18 cellular contexts compared by ENCODE assay signal in genomic region chr7:50359258-50359994, GRCh38. TPM values are rescaled to one million over a fixed set of nuclear protein-coding genes. Genes with fewer than 3 reads are reported as not detected.
A peak's percentile ranks its signal among the peaks of the same experiment; 100 is the strongest.
DNase-seq lines count a peak whose midpoint lies in the region; ATAC-seq, FAIRE-seq and TF ChIP-seq lines count a peak whose summit lies in the region.
"Had no signal": no experiment of that assay in that cellular context is flagged by ENCODE, and none has a peak within 500 bp of the region (broad histone marks: within the 10 kb centered on the region; RNA-seq: fewer than 3 reads in every experiment).

No MANE protein-coding gene starts in this region.

- peak overlapping the region; percentile 96 for H3K27ac Mint-ChIP-seq in activated CD4-positive, alpha-beta T cell treated with anti-CD3 and anti-CD28 coated beads, Interleukin-2, amount 10 ng/mL, durations not matched to agents 7 days and 5 days
- peak overlapping the region; percentile 97 for H3K27ac Mint-ChIP-seq in activated CD4-positive, alpha-beta memory T cell treated with anti-CD3 and anti-CD28 coated beads for 36 hours
- peak overlapping the region; percentile 90 for H3K27ac Mint-ChIP-seq in stimulated activated naive B cell treated with anti-CD40 and anti-IgM and Interleukin-4, amounts not matched to agents 10 μg/mL and 1 μg/mL and 100 μg/mL, for 72 hours

- no peak for TF ChIP-seq EP300 in H1 (IDR thresholded peaks at IDR 0.05; ENCODE audit: borderline replicate concordance in 1 of 2, low read depth in 2 of 2, low read length in 2 of 2)

- H3K36me3 ChIP-seq in H1 (ENCODE audit: control insufficient read depth in 2 of 4, insufficient read depth in 4 of 4, low read length in 3 of 4) (no peaks in the 10 kb centered on the region), left lung (no peaks in the 10 kb centered on the region)
- H3K36me3 ChIP-seq: sigmoid colon had no signal

- no peak overlapping the region for H2BK15ac ChIP-seq in H1 (ENCODE audit: low read length)

- H3K9me3 Mint-ChIP-seq in activated CD4-positive, alpha-beta T cell treated with anti-CD3 and anti-CD28 coated beads, Interleukin-2, amount 10 ng/mL, durations not matched to agents 7 days and 5 days: no peaks in the 10 kb centered on the region
- H3K9me3 Mint-ChIP-seq in activated CD4-positive, alpha-beta memory T cell treated with anti-CD3 and anti-CD28 coated beads for 36 hours: no peaks in the 10 kb centered on the region
- H3K9me3 Mint-ChIP-seq in stimulated activated naive B cell treated with anti-CD40 and anti-IgM and Interleukin-4, amounts not matched to agents 10 μg/mL and 1 μg/mL and 100 μg/mL, for 72 hours: peaks cover 0 to 4% of the 10 kb centered on the region in 2 donors

- no peak overlapping the region for H3K14ac ChIP-seq in H1 (ENCODE audit: insufficient read length)

- ATAC-seq in stimulated activated naive B cell treated with anti-CD40 and anti-IgM and Interleukin-4, amounts not matched to agents 10 μg/mL and 1 μg/mL and 100 μg/mL, for 72 hours (replicated peaks): no peak
- ATAC-seq in HG03571 (IDR thresholded peaks at IDR 0.05; ENCODE audit: unreplicated experiment) (no peak), left lung (no peak)

- H2BK12ac ChIP-seq in H1 (ENCODE audit: low read depth, low read length): no peak overlapping the region

- H3K18ac ChIP-seq in H1 (ENCODE audit: extremely low read depth, low read length): peak overlapping the region; percentile 13; the same call in 1 of the 2 replicates

- no peak overlapping the region for H3K4ac ChIP-seq in H1 (replicated peaks; ENCODE audit: insufficient read length, low read depth, low read length)

- WGBS in H1 (ENCODE audit: extremely low coverage in 1 of 2, insufficient coverage in 1 of 2, insufficient read length in 1 of 2, insufficient replicate concordance in 2 of 2, low coverage in 1 of 2, low lambda C conversion rate in 2 of 2, missing lambda C conversion rate in 1 of 2), 2 experiments: 92% methylated on average over 9 of the region's 9 CpGs; no CpG with 5 or more reads in 1 of the 2 experiments

- intact Hi-C loops in activated CD4-positive, alpha-beta memory T cell treated with anti-CD3 and anti-CD28 coated beads for 36 hours (cut with micrococcal nuclease): no loop called here
- intact Hi-C loops in left lung (cut with DNase I): no loop called here

- peak overlapping the region; percentile 64 for H3K4me3 Mint-ChIP-seq in activated CD4-positive, alpha-beta T cell treated with anti-CD3 and anti-CD28 coated beads, Interleukin-2, amount 10 ng/mL, durations not matched to agents 7 days and 5 days
- peak overlapping the region; percentile 61 for H3K4me3 Mint-ChIP-seq in activated CD4-positive, alpha-beta memory T cell treated with anti-CD3 and anti-CD28 coated beads for 36 hours
- H3K4me3 Mint-ChIP-seq in stimulated activated naive B cell treated with anti-CD40 and anti-IgM and Interleukin-4, amounts not matched to agents 10 μg/mL and 1 μg/mL and 100 μg/mL, for 72 hours: no peak overlapping the region

- H2BK5ac ChIP-seq in H1 (ENCODE audit: low read depth, low read length): no peak overlapping the region

- no peak overlapping the region for H2BK120ac ChIP-seq in H1 (replicated peaks; ENCODE audit: low read depth, low read length)

- H3K4me2 ChIP-seq in H1 (ENCODE audit: insufficient read depth in 1 of 2, low read depth in 2 of 2, low read length in 2 of 2): no peak overlapping the region

- no peak overlapping the region for H3K27ac ChIP-seq in H1 (ENCODE audit: low read depth, low read length)
- H3K27ac ChIP-seq in left lung: peak overlapping the region in 1 of 2 donors; percentile 90
- H3K27ac ChIP-seq: RWPE1, sigmoid colon had no signal

- H3K9ac ChIP-seq in H1 (replicated peaks in 1 of 4; ENCODE audit: extremely low read depth in 1 of 4, low read depth in 3 of 4, low read length in 3 of 4): no peak overlapping the region

- no peaks in the 10 kb centered on the region for H3K79me2 ChIP-seq in H1 (ENCODE audit: control insufficient read depth in 1 of 2, insufficient read depth in 2 of 2, low read length in 2 of 2)

- no peaks in the 10 kb centered on the region for H3K79me1 ChIP-seq in H1 (ENCODE audit: low read depth, low read length)

- H4K5ac ChIP-seq in H1 (ENCODE audit: insufficient read length, low read depth, low read length): no peak overlapping the region

- POLR2A ChIA-PET in activated CD4-positive, alpha-beta T cell treated with anti-CD3 and anti-CD28 coated beads, Interleukin-2, amount 10 ng/mL, durations not matched to agents 7 days and 5 days (lab: Charles Lee): interaction anchor here (0.7 to 2.0 kb wide), 3 partner anchors 18 to 131 kb away, joined by 4 to 5 read pairs (median 4); no protein-coding TSS in a partner anchor
- POLR2A ChIA-PET in activated CD4-positive, alpha-beta memory T cell treated with anti-CD3 and anti-CD28 coated beads for 36 hours (lab: Charles Lee): interaction anchor here (0.9 to 25.0 kb wide), 9 partner anchors 9 to 153 kb away, joined by 3 to 487 read pairs (median 8); no protein-coding TSS in a partner anchor
- POLR2A ChIA-PET in H1 (lab: Charles Lee; ENCODE audit: partially characterized antibody): no interaction called here

- H3K56ac ChIP-seq in H1 (replicated peaks; ENCODE audit: insufficient read length, low read depth, low read length): no peak overlapping the region

- H4K91ac ChIP-seq in H1 (replicated peaks; ENCODE audit: insufficient read length, low read length): no peak overlapping the region

- H4K8ac ChIP-seq in H1 (ENCODE audit: extremely low read depth, insufficient read depth, low read length): no peak overlapping the region

- H2AK5ac ChIP-seq in H1 (ENCODE audit: low read depth, low read length): peak overlapping the region; percentile 48; the same call in 1 of the 2 replicates

- no peak for TF ChIP-seq POLR2A in H1 (IDR thresholded peaks at IDR 0.05; ENCODE audit: control extremely low read depth in 1 of 2, low read depth in 2 of 2, low read length in 2 of 2)

- H3K4me1 ChIP-seq in H1 (replicated peaks in 1 of 4; ENCODE audit: control insufficient read depth in 3 of 4, insufficient read depth in 4 of 4, low read length in 3 of 4): no peaks in the 10 kb centered on the region
- H3K4me1 ChIP-seq in left lung: peaks cover 0 to 75% of the 10 kb centered on the region in 2 donors
- H3K4me1 ChIP-seq: sigmoid colon had no signal

- DNase-seq in activated CD4-positive, alpha-beta T cell treated with anti-CD3 and anti-CD28 coated beads, Interleukin-2, amount 10 ng/mL, durations not matched to agents 7 days and 5 days: no peak
- no peak for DNase-seq in activated CD4-positive, alpha-beta T cell treated with anti-CD3 and anti-CD28 coated beads, Interleukin-2, amount 50 U/mL, for 1 hour
- DNase-seq in activated CD4-positive, alpha-beta memory T cell treated with anti-CD3 and anti-CD28 coated beads for 36 hours: no peak
- DNase-seq in H1 (ENCODE audit: low read depth in 1 of 2, low spot score in 2 of 2): no peak
- no peak for DNase-seq in stimulated activated naive B cell treated with anti-CD40 and anti-IgM and Interleukin-4, amounts not matched to agents 10 μg/mL and 1 μg/mL and 100 μg/mL, for 72 hours
- no peak for DNase-seq in effector CD4-positive, alpha-beta T cell
- DNase-seq in left lung: no peak
- DNase-seq: amygdala, cortex of kidney, DMS 273 treated with DMSO at 0.1 percent for 48 hours, H7, left ventricle myocardium superior, NCI-H2029, NCI-H748 treated with DMSO at 0.1 percent for 48 hours, nucleus accumbens, sigmoid colon had no signal

- TF ChIP-seq RAD21 in H1 (IDR thresholded peaks at IDR 0.05 in 1 of 2, conservative IDR thresholded peaks at IDR 0.05 in 1 of 2; ENCODE audit: low read depth in 2 of 2, low read length in 2 of 2): no peak

- peaks cover 90% of the 10 kb centered on the region for H3K36me3 Mint-ChIP-seq in activated CD4-positive, alpha-beta T cell treated with anti-CD3 and anti-CD28 coated beads, Interleukin-2, amount 10 ng/mL, durations not matched to agents 7 days and 5 days (ENCODE audit: low read depth)
- H3K36me3 Mint-ChIP-seq in activated CD4-positive, alpha-beta memory T cell treated with anti-CD3 and anti-CD28 coated beads for 36 hours: peaks cover 83% of the 10 kb centered on the region
- peaks cover 68 to 93% of the 10 kb centered on the region in 2 donors for H3K36me3 Mint-ChIP-seq in stimulated activated naive B cell treated with anti-CD40 and anti-IgM and Interleukin-4, amounts not matched to agents 10 μg/mL and 1 μg/mL and 100 μg/mL, for 72 hours

- no peak overlapping the region for H2BK20ac ChIP-seq in H1 (ENCODE audit: low read length)

- peaks cover 96% of the 10 kb centered on the region for H3K4me1 Mint-ChIP-seq in activated CD4-positive, alpha-beta T cell treated with anti-CD3 and anti-CD28 coated beads, Interleukin-2, amount 10 ng/mL, durations not matched to agents 7 days and 5 days
- H3K4me1 Mint-ChIP-seq in activated CD4-positive, alpha-beta memory T cell treated with anti-CD3 and anti-CD28 coated beads for 36 hours (ENCODE audit: low read depth): peaks cover 98% of the 10 kb centered on the region
- peaks cover 66 to 97% of the 10 kb centered on the region in 2 donors for H3K4me1 Mint-ChIP-seq in stimulated activated naive B cell treated with anti-CD40 and anti-IgM and Interleukin-4, amounts not matched to agents 10 μg/mL and 1 μg/mL and 100 μg/mL, for 72 hours

- H3K9me3 ChIP-seq in H1 (ENCODE audit: insufficient read depth in 2 of 2, low read depth in 1 of 2, low read length in 1 of 2) (no peaks in the 10 kb centered on the region), left lung (no peaks in the 10 kb centered on the region)
- H3K9me3 ChIP-seq: sigmoid colon had no signal

- TF ChIP-seq CTCF in H1 (IDR thresholded peaks at IDR 0.05; ENCODE audit: control extremely low read depth in 1 of 3, insufficient read depth in 1 of 3, low read depth in 1 of 3, low read length in 3 of 3) (no peak), left lung (IDR thresholded peaks at IDR 0.05) (no peak)

- FAIRE-seq in H1 (lab: Jason Lieb, UNC): no peak

- H3K27me3 ChIP-seq in H1 (replicated peaks in 1 of 4; ENCODE audit: control insufficient read depth in 3 of 4, extremely low read depth in 1 of 4, insufficient read depth in 3 of 4, low read length in 3 of 4): no peaks in the 10 kb centered on the region
- no peaks in the 10 kb centered on the region for H3K27me3 ChIP-seq in left lung

- H3K23ac ChIP-seq in H1 (ENCODE audit: insufficient read length): no peak overlapping the region

- no peaks in the 10 kb centered on the region for H3K27me3 Mint-ChIP-seq in activated CD4-positive, alpha-beta T cell treated with anti-CD3 and anti-CD28 coated beads, Interleukin-2, amount 10 ng/mL, durations not matched to agents 7 days and 5 days
- H3K27me3 Mint-ChIP-seq in activated CD4-positive, alpha-beta memory T cell treated with anti-CD3 and anti-CD28 coated beads for 36 hours: no peaks in the 10 kb centered on the region
- H3K27me3 Mint-ChIP-seq in stimulated activated naive B cell treated with anti-CD40 and anti-IgM and Interleukin-4, amounts not matched to agents 10 μg/mL and 1 μg/mL and 100 μg/mL, for 72 hours: no peaks in the 10 kb centered on the region

- no peaks in the 10 kb centered on the region for H4K20me1 ChIP-seq in H1 (replicated peaks in 1 of 2; ENCODE audit: control insufficient read depth in 1 of 2, insufficient read depth in 2 of 2, low read length in 2 of 2)

- CTCF ChIA-PET in activated CD4-positive, alpha-beta T cell treated with anti-CD3 and anti-CD28 coated beads, Interleukin-2, amount 10 ng/mL, durations not matched to agents 7 days and 5 days (lab: Charles Lee): interaction anchor here (0.6 to 11.9 kb wide), 12 partner anchors 9 to 156 kb away, joined by 3 to 106 read pairs (median 4); no protein-coding TSS in a partner anchor
- CTCF ChIA-PET in activated CD4-positive, alpha-beta memory T cell treated with anti-CD3 and anti-CD28 coated beads for 36 hours (lab: Charles Lee): interaction anchor here (0.5 to 14.5 kb wide), 7 partner anchors 9 to 267 kb away, joined by 3 to 167 read pairs (median 7); no protein-coding TSS in a partner anchor
- CTCF ChIA-PET in H1 (lab: Charles Lee; ENCODE audit: partially characterized antibody): interaction anchor here (0.6 to 4.0 kb wide), 7 partner anchors 8 to 837 kb away, joined by 3 to 25 read pairs (median 4); no protein-coding TSS in a partner anchor

- H3K23me2 ChIP-seq in H1 (ENCODE audit: low read depth, low read length): no peaks in the 10 kb centered on the region

- H3K4me3 ChIP-seq in H1 (ENCODE audit: extremely low read depth in 1 of 4, insufficient read depth in 2 of 4, low read depth in 3 of 4, low read length in 4 of 4) (no peak overlapping the region), left lung (no peak overlapping the region)
- H3K4me3 ChIP-seq: sigmoid colon had no signal

- H2AFZ ChIP-seq in H1 (ENCODE audit: low read length): no peak overlapping the region

RNA-seq across cellular contexts. Expression of gene IKZF1, which starts 54.9 kb away (rescaled TPM):
- total RNA-seq in activated CD4-positive, alpha-beta T cell treated with anti-CD3 and anti-CD28 coated beads, Interleukin-2, amount 10 ng/mL, durations not matched to agents 7 days and 5 days: 100 to 1,000 TPM; 379 to 406 TPM
- total RNA-seq in activated CD4-positive, alpha-beta memory T cell treated with anti-CD3 and anti-CD28 coated beads for 36 hours: 100 to 1,000 TPM; 207 to 216 TPM
- 0.71 and 0.74 TPM in 2 replicates for total RNA-seq in H1 (2021; fragmentation: NEBNext Ultra II Directional; extraction: Animal tissue kit (Norgen Biotek cat#: 25700))
- polyA plus RNA-seq in H1 (2011; rRNA removed): 1.3 and 1.5 TPM in 2 replicates
- 0.81 TPM for polyA plus RNA-seq in H1 (2011; cell fraction: cytosol; rRNA removed)
- 1.4 TPM for polyA plus RNA-seq in H1 (2011; cell fraction: nucleus; rRNA removed)
- 0.75 to 1.2 TPM (median 1.0 TPM) in 4 replicates for polyA plus RNA-seq in H1 (2012, experiment 1 of 2)
- polyA plus RNA-seq in H1 (2012, experiment 2 of 2): 0.20 TPM
- 0.63 TPM for polyA plus RNA-seq in H1 (2013, experiment 1 of 2)
- 0.55 TPM for polyA plus RNA-seq in H1 (2013, experiment 2 of 2)
- 1.2 and 1.5 TPM in 2 replicates for polyA minus RNA-seq in H1 (2011; rRNA and poly(A)+ RNA removed)
- 2.6 TPM for polyA minus RNA-seq in H1 (2011; cell fraction: cytosol; rRNA and poly(A)+ RNA removed)
- polyA minus RNA-seq in H1 (2011; cell fraction: nucleus; rRNA and poly(A)+ RNA removed): 4.5 TPM
- 10 to 100 TPM; 19.0 to 50.2 TPM for total RNA-seq in left lung

Comparison
In these comparisons a context has a peak if more than half of its experiments do, and no peak if none do; other contexts are left out.
1. H3K4me3 Mint-ChIP-seq: peak in activated CD4-positive, alpha-beta T cell treated with anti-CD3 and anti-CD28 coated beads, Interleukin-2, amount 10 ng/mL, durations not matched to agents 7 days and 5 days (single experiment) and activated CD4-positive, alpha-beta memory T cell treated with anti-CD3 and anti-CD28 coated beads for 36 hours (single experiment); none in stimulated activated naive B cell treated with anti-CD40 and anti-IgM and Interleukin-4, amounts not matched to agents 10 μg/mL and 1 μg/mL and 100 μg/mL, for 72 hours (0 of 2).
2. RNA of gene IKZF1, which starts 54.9 kb away (total RNA-seq): 379 to 406 TPM in activated CD4-positive, alpha-beta T cell treated with anti-CD3 and anti-CD28 coated beads, Interleukin-2, amount 10 ng/mL, durations not matched to agents 7 days and 5 days, 207 to 216 TPM in activated CD4-positive, alpha-beta memory T cell treated with anti-CD3 and anti-CD28 coated beads for 36 hours and 19.0 to 50.2 TPM in left lung; 0.71 to 0.74 TPM in H1; every median in the first group is over 10 times any median in the second.
3. Peak in every context shown above with its lines, with median percentiles within 50 percentile points of each other: H3K27ac Mint-ChIP-seq.